In the genomic region with DNA sequence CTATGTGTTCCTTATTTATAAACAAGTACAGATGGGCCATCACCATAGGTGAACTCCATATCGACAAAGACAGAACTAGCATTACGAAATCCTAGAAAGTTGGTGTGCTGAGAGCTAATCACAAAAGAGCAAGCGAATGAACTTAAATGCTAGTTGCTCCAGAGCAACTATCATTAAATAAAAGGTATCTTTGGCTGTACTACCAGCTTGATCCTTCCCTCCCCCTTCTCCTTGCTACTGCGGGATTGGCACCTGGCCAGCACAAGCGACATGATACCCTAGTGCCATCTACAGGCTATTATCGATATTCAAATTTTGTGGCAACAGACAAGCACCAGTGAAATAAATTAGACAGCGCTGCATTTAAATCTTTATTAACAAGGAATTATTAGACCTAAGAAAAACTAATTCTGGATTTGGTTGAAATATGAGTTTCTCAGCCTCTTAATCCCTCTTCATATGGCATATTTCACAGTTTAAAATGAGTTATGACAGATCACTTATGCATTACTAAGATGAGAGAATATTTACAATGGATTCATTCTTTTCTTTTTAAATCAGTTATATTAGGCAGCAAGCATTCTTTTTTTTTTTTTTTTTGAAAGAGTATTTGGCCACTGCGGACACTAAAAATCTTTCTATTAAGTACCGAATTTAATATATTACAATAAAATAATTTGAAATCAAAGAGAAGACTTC, we compare ENCODE assay signal across 8 cellular contexts. TPM values are rescaled to one million over a fixed set of nuclear protein-coding genes. Genes with fewer than 3 reads are reported as not detected.
DNase-seq lines count a peak whose midpoint lies in the region; ATAC-seq, FAIRE-seq and TF ChIP-seq lines count a peak whose summit lies in the region.

No MANE protein-coding gene starts in this region.

- no peaks in the 10 kb centered on the region for H3K9me3 ChIP-seq in A549
- H3K9me3 ChIP-seq in endodermal cell (ENCODE audit: control insufficient read depth, low read length): no peaks in the 10 kb centered on the region
- no peaks in the 10 kb centered on the region for H3K9me3 ChIP-seq in mesenchymal stem cell (ENCODE audit: control insufficient read depth, low read length)

- H2BK5ac ChIP-seq in mesenchymal stem cell (ENCODE audit: low read depth, low read length, poor library complexity, severe bottlenecking): no peak overlapping the region

- no peak overlapping the region for H2BK15ac ChIP-seq in mesenchymal stem cell (ENCODE audit: low read depth, poor library complexity, severe bottlenecking)

- TF ChIP-seq CTCF in A549 (IDR thresholded peaks at IDR 0.05) (peak; percentile 67), endodermal cell (conservative IDR thresholded peaks at IDR 0.05) (peak; percentile 87)

- no peak overlapping the region for H3K4me3 Mint-ChIP-seq in endodermal cell

- 2% methylated on average over 9 of the region's 9 CpGs for WGBS in A549 (ENCODE audit: missing lambda C conversion rate)
- WGBS in endodermal cell (ENCODE audit: insufficient coverage in 1 of 2, insufficient read length in 1 of 2), 2 experiments: 32 to 40% methylated on average over 5 to 7 of the region's 9 CpGs
- 14% methylated on average over 6 of the region's 9 CpGs for WGBS in mesenchymal stem cell

- CTCF ChIA-PET in A549 (lab: Yijun Ruan, JAX): interaction anchor here (0.5 to 2.3 kb wide), 10 partner anchors 27 to 1298 kb away, joined by 3 to 9 read pairs (median 3); no protein-coding TSS in a partner anchor

- no peak overlapping the region for H3K18ac ChIP-seq in mesenchymal stem cell (ENCODE audit: low read depth in 1 of 2, low read length in 2 of 2)

- peak; percentile 24 to 88 for DNase-seq in A549 (ENCODE audit: low read depth in 1 of 2, low spot score in 1 of 2)
- DNase-seq in GM18507 (ENCODE audit: extremely low spot score, insufficient read length, low read depth): no peak
- DNase-seq in NCI-H345 (lab: John Stamatoyannopoulos, UW): peak; percentile 81
- DNase-seq in activated CD4-positive, alpha-beta T cell treated with anti-CD3 and anti-CD28 coated beads for 48 hours: peak; percentile 69
- DNase-seq in endodermal cell: peak; percentile 72
- peak; percentile 83 for DNase-seq in mesenchymal stem cell
- DNase-seq in stimulated activated naive CD4-positive, alpha-beta T cell treated with Interleukin-2 at 50 U/mL for 16 hours (lab: John Stamatoyannopoulos, UW): peak; percentile 10

- no peak overlapping the region for H3K14ac ChIP-seq in mesenchymal stem cell (ENCODE audit: low read length in 2 of 2)

- H3K27ac Mint-ChIP-seq in endodermal cell: no peak overlapping the region

- peak overlapping the region; percentile 80 to 84 for H3K27ac ChIP-seq in A549
- H3K27ac ChIP-seq in endodermal cell (ENCODE audit: low read depth, low read length): no peak overlapping the region
- H3K27ac ChIP-seq in mesenchymal stem cell (ENCODE audit: low read length, poor library complexity, severe bottlenecking): no peak overlapping the region

- H3K27me3 ChIP-seq in endodermal cell (ENCODE audit: control insufficient read depth, insufficient read depth, low read length, poor library complexity, severe bottlenecking) (peaks cover 37% of the 10 kb centered on the region), mesenchymal stem cell (ENCODE audit: control insufficient read depth in 1 of 2, insufficient read depth in 1 of 2, low read length in 2 of 2) (no peaks in the 10 kb centered on the region)

- no peak for TF ChIP-seq POLR2A in A549 (IDR thresholded peaks at IDR 0.05; ENCODE audit: low read length)

- FAIRE-seq in A549 (lab: Jason Lieb, UNC) (peak; percentile 65), GM18507 (lab: Jason Lieb, UNC) (peak; percentile 71)

- no peaks in the 10 kb centered on the region for H3K9me3 Mint-ChIP-seq in endodermal cell

- no peak overlapping the region for H2AFZ ChIP-seq in mesenchymal stem cell (ENCODE audit: low read depth, low read length)

- peak; percentile 71 to 72 for ATAC-seq in A549
- ATAC-seq in HG03139 (IDR thresholded peaks at IDR 0.05; ENCODE audit: unreplicated experiment): peak; percentile 58

- H2AK5ac ChIP-seq in mesenchymal stem cell (ENCODE audit: low read length, severe bottlenecking): no peak overlapping the region

- peak overlapping the region; percentile 95 for H3K4me2 ChIP-seq in A549
- no peak overlapping the region for H3K4me2 ChIP-seq in mesenchymal stem cell (ENCODE audit: low read length, poor library complexity, severe bottlenecking)

- H2BK12ac ChIP-seq in mesenchymal stem cell (ENCODE audit: low read length in 2 of 2): no peak overlapping the region

- H3K4me3 ChIP-seq in A549 (peak overlapping the region; percentile 42), endodermal cell (ENCODE audit: low read length) (no peak overlapping the region), mesenchymal stem cell (ENCODE audit: insufficient read depth in 1 of 2, low read depth in 1 of 2, low read length in 2 of 2) (peak overlapping the region in 1 of 2 experiments; percentile 43)

- peaks cover 21% of the 10 kb centered on the region for H3K27me3 Mint-ChIP-seq in endodermal cell (ENCODE audit: insufficient read depth)

- TF ChIP-seq RAD21 in A549 (conservative IDR thresholded peaks at IDR 0.05 in 1 of 2, IDR thresholded peaks at IDR 0.05 in 1 of 2): peak; percentile 88 to 89

- POLR2A ChIA-PET in A549 (lab: Yijun Ruan, JAX): interaction anchor here (1.0 kb wide), 1 partner anchor 123 kb away, joined by 4 read pairs; no protein-coding TSS in a partner anchor

- H3K4me1 Mint-ChIP-seq in endodermal cell: peaks cover 5% of the 10 kb centered on the region

- no peak overlapping the region for H4K91ac ChIP-seq in mesenchymal stem cell (ENCODE audit: low read length)

- H3K9ac ChIP-seq in endodermal cell (ENCODE audit: extremely low read depth, low read length, poor library complexity, severe bottlenecking): no peak overlapping the region
- peak overlapping the region; percentile 69 for H3K9ac ChIP-seq in mesenchymal stem cell (ENCODE audit: low read length)

- H4K8ac ChIP-seq in mesenchymal stem cell (ENCODE audit: low read length): no peak overlapping the region

- no peak overlapping the region for H2BK120ac ChIP-seq in mesenchymal stem cell (ENCODE audit: low read depth, low read length)

- H3K36me3 ChIP-seq in endodermal cell (ENCODE audit: control insufficient read depth, insufficient read depth, low read length): no peaks in the 10 kb centered on the region
- H3K36me3 ChIP-seq in mesenchymal stem cell (ENCODE audit: control insufficient read depth in 1 of 2, insufficient read depth in 2 of 2, low read depth in 1 of 2, low read length in 2 of 2): no peaks in the 10 kb centered on the region

- H3K4ac ChIP-seq in mesenchymal stem cell (ENCODE audit: low read depth in 1 of 2, low read length in 2 of 2): no peak overlapping the region

- no peak overlapping the region for H3K23ac ChIP-seq in mesenchymal stem cell (ENCODE audit: low read length in 2 of 2)

- TF ChIP-seq EP300 in A549 (IDR thresholded peaks at IDR 0.05): no peak

- H3K79me1 ChIP-seq in mesenchymal stem cell (replicated peaks; ENCODE audit: low read length, poor library complexity, severe bottlenecking): peaks cover 10% of the 10 kb centered on the region

- peaks cover 54% of the 10 kb centered on the region for H3K4me1 ChIP-seq in A549
- no peaks in the 10 kb centered on the region for H3K4me1 ChIP-seq in endodermal cell (ENCODE audit: control insufficient read depth, insufficient read depth, low read length)
- no peaks in the 10 kb centered on the region for H3K4me1 ChIP-seq in mesenchymal stem cell (ENCODE audit: control insufficient read depth, insufficient read depth, low read depth, low read length)

- H3K36me3 Mint-ChIP-seq in endodermal cell (ENCODE audit: low read depth): no peaks in the 10 kb centered on the region

TF ChIP-seq in A549, 52 proteins besides CTCF, POLR2A, EP300 and RAD21:
- peak; percentile 74 for TF ChIP-seq SMC3 (IDR thresholded peaks at IDR 0.05)
- TF ChIP-seq, protein P1, sequence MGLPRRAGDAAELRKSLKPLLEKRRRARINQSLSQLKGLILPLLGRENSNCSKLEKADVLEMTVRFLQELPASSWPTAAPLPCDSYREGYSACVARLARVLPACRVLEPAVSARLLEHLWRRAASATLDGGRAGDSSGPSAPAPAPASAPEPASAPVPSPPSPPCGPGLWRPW (IDR thresholded peaks at IDR 0.05): no peak
- TF ChIP-seq KDM5A (IDR thresholded peaks at IDR 0.05): peak; percentile 67
- no peak for TF ChIP-seq REST (IDR thresholded peaks at IDR 0.05)
- no peak for TF ChIP-seq KDM1A (IDR thresholded peaks at IDR 0.05; ENCODE audit: low read depth)
- TF ChIP-seq CEBPB (IDR thresholded peaks at IDR 0.05): peak in 1 of 2 experiments; percentile 63; a peak in 1 of 4 replicates

RNA-seq across cellular contexts. Expression of gene PCDH9, which starts 5.8 kb away (rescaled TPM):
- 29.5 and 30.3 TPM in 2 replicates for polyA plus RNA-seq in A549 (2011; rRNA removed)
- 14.7 and 17.4 TPM in 2 replicates for polyA plus RNA-seq in A549 (2012; cell fraction: cytosol; rRNA removed)
- 10.3 and 13.0 TPM in 2 replicates for polyA plus RNA-seq in A549 (2012; cell fraction: nucleus; rRNA removed)
- 13.2 to 16.0 TPM (median 14.1 TPM) in 3 replicates for polyA plus RNA-seq in A549 (2017; fragmentation: RNase III; extraction: RNeasy Plus Mini Kit Qiagen cat#74134 plus additional on column Dnase treatment)
- 46.7 and 56.9 TPM in 2 replicates for polyA minus RNA-seq in A549 (2011; rRNA and poly(A)+ RNA removed)
- total RNA-seq in endodermal cell: 1 to 10 TPM in 1 of 2 donors, under 1 TPM in 1; 0.95 to 1.8 TPM
- 4.3 TPM for polyA plus RNA-seq in endodermal cell (2013, experiment 1 of 2)
- 3.9 TPM for polyA plus RNA-seq in endodermal cell (2013, experiment 2 of 2)
- polyA plus RNA-seq in mesenchymal stem cell (2013, experiment 1 of 2): 3.8 TPM
- polyA plus RNA-seq in mesenchymal stem cell (2013, experiment 2 of 2): 4.1 TPM

Comparison
In these comparisons a context has a peak if more than half of its experiments do, and no peak if none do; other contexts are left out.
1. H3K27ac ChIP-seq: peak in A549 (2 of 2); none in endodermal cell (single experiment) and mesenchymal stem cell (single experiment).